In genomic region chr9:129624947-129625346, GRCh38 we compare ENCODE assay signal across 1 cellular context.
TF ChIP-seq lines count a peak whose summit lies in the region.

No MANE protein-coding gene starts in this region.

TF ChIP-seq in IMR-90, 13 proteins besides CTCF, POLR2A, EP300 and RAD21 (continued from another document):
- TF ChIP-seq ELK1 (IDR thresholded peaks at IDR 0.05; ENCODE audit: borderline replicate concordance, low read depth, low read length) (no peak), RFX5 (IDR thresholded peaks at IDR 0.05; ENCODE audit: low read depth, low read length) (no peak), CHD1 (IDR thresholded peaks at IDR 0.05; ENCODE audit: low read depth, low read length) (no peak), FOS (IDR thresholded peaks at IDR 0.05; ENCODE audit: low read depth, low read length) (no peak), BHLHE40 (IDR thresholded peaks at IDR 0.05; ENCODE audit: low read depth, low read length) (no peak), MAZ (IDR thresholded peaks at IDR 0.05; ENCODE audit: borderline replicate concordance, low read depth, low read length) (no peak)
